8 cellular contexts compared by ENCODE assay signal in genomic region chr5:109688999-109689739, GRCh38. TPM values are rescaled to one million over a fixed set of nuclear protein-coding genes. Genes with fewer than 3 reads are reported as not detected.
DNase-seq lines count a peak whose midpoint lies in the region; ATAC-seq lines count a peak whose summit lies in the region.

No MANE protein-coding gene starts in this region.

- DNase-seq in NCI-H1417 (lab: John Stamatoyannopoulos, UW) (peak; percentile 85 to 92 (median 87)), NCI-H1417 treated with DMSO at 0.1 percent for 48 hours (lab: John Stamatoyannopoulos, UW) (no peak), NCI-H2029 (lab: John Stamatoyannopoulos, UW) (peak; percentile 87), T1000 (lab: John Stamatoyannopoulos, UW) (peak; percentile 81), astrocyte of the hippocampus (ENCODE audit: low read depth, low spot score) (peak; percentile 97), hypothalamus (lab: John Stamatoyannopoulos, UW) (peak; percentile 24 to 93 (median 81)), sciatic nerve (ENCODE audit: low spot score) (peak; percentile 91)

- intact Hi-C loops in sciatic nerve (cut with DNase I), result no loop called here

- ATAC-seq in HG02970 (IDR thresholded peaks at IDR 0.05; ENCODE audit: low FRiP score, unreplicated experiment) (peak; percentile 89), sciatic nerve (peak; percentile 95)

RNA-seq across cellular contexts. Expression of gene MAN2A1, which starts 0.6 kb away (rescaled TPM):
- total RNA-seq in sciatic nerve, result 45.2 TPM
